ENCODE assay signal across 28 cellular contexts in genomic region chr2:7121851-7122250, GRCh38.
"Had no signal": no experiment of that assay in that cellular context is flagged by ENCODE, and none has a peak within 500 bp of the region (broad histone marks: within the 10 kb centered on the region; RNA-seq: fewer than 3 reads in every experiment).

No MANE protein-coding gene starts in this region.

- H3K4me2 ChIP-seq: neural progenitor cell had no signal

- H3K27me3 ChIP-seq: neural progenitor cell, ovary, right lobe of liver, sigmoid colon, stomach, thyroid gland, tibial nerve, upper lobe of right lung, uterus had no signal

- H3K4me3 ChIP-seq: neural progenitor cell, ovary, psoas muscle, right lobe of liver, sigmoid colon, stomach, thoracic aorta, thyroid gland, tibial nerve, upper lobe of right lung, uterus had no signal

- H3K4me1 Mint-ChIP-seq: natural killer cell; stimulated activated effector memory CD8-positive, alpha-beta T cell treated with anti-CD3 and anti-CD28 coated beads, Interleukin-12 subunit alpha, Interleukin-12 subunit beta, amount 100 ng/mL, for 72 hours; stimulated activated naive B cell treated with anti-CD40 and anti-IgM and Interleukin-4, amounts not matched to agents 10 μg/mL and 1 μg/mL and 100 μg/mL, for 72 hours had no signal

- H3K36me3 ChIP-seq: neural progenitor cell, ovary, right lobe of liver, sigmoid colon, stomach, thoracic aorta, thyroid gland, tibial nerve, upper lobe of right lung, uterus had no signal

- H2AFZ ChIP-seq: neural progenitor cell, parathyroid adenoma had no signal

- H3K27me3 Mint-ChIP-seq: progenitor cell of endocrine pancreas; stimulated activated naive CD8-positive, alpha-beta T cell treated with anti-CD3 and anti-CD28 coated beads, Interleukin-15, Interleukin-2, amounts not matched to agents 100 ng/mL and 50 ng/mL, for 24 hours had no signal

- DNase-seq: natural killer cell; occipital lobe; ovary; posterior cingulate gyrus; psoas muscle; right cardiac atrium; right lobe of liver; sigmoid colon; small intestine; stimulated activated CD4-positive, alpha-beta T cell treated with anti-CD3 and anti-CD28 coated beads, Interleukin-15, amount 100 ng/mL, for 24 hours; stimulated activated CD4-positive, alpha-beta T cell treated with anti-CD3 and anti-CD28 coated beads, Interleukin-2, amount 100 ng/mL, for 24 hours; stimulated activated CD4-positive, alpha-beta T cell treated with anti-CD3 and anti-CD28 coated beads, Interleukin-2, amount 100 ng/mL, for 48 hours; stimulated activated CD4-positive, alpha-beta T cell treated with anti-CD3 and anti-CD28 coated beads, Interleukin-4, amount 100 ng/mL, for 24 hours; stimulated activated naive B cell treated with anti-CD40 and anti-IgM and Interleukin-4, amounts not matched to agents 10 μg/mL and 1 μg/mL and 100 μg/mL, for 72 hours; stimulated activated naive CD4-positive, alpha-beta T cell treated with Interleukin-2 at 50 U/mL for 16 hours; stomach; thyroid gland; trophoblast cell; upper lobe of right lung; uterus had no signal

- H3K4me1 ChIP-seq: neural progenitor cell, parathyroid adenoma, psoas muscle, right lobe of liver, stomach, thyroid gland, upper lobe of right lung, uterus had no signal

- H3K4me3 Mint-ChIP-seq: natural killer cell; nephron; neural progenitor cell; stimulated activated effector memory CD8-positive, alpha-beta T cell treated with anti-CD3 and anti-CD28 coated beads, Interleukin-12 subunit alpha, Interleukin-12 subunit beta, amount 100 ng/mL, for 72 hours; stimulated activated naive B cell treated with anti-CD40 and anti-IgM and Interleukin-4, amounts not matched to agents 10 μg/mL and 1 μg/mL and 100 μg/mL, for 72 hours; stimulated activated naive CD8-positive, alpha-beta T cell treated with anti-CD3 and anti-CD28 coated beads, Interleukin-15, Interleukin-2, amounts not matched to agents 100 ng/mL and 50 ng/mL, for 24 hours had no signal

- H3K9ac ChIP-seq: neural progenitor cell, parathyroid adenoma had no signal

- H3K27ac ChIP-seq: neural progenitor cell, ovary, parathyroid adenoma, psoas muscle, right lobe of liver, sigmoid colon, stomach, thoracic aorta, thyroid gland, tibial nerve, upper lobe of right lung, uterus had no signal

- H3K9me3 Mint-ChIP-seq: natural killer cell; nephron; neural progenitor cell; stimulated activated effector memory CD8-positive, alpha-beta T cell treated with anti-CD3 and anti-CD28 coated beads, Interleukin-12 subunit alpha, Interleukin-12 subunit beta, amount 100 ng/mL, for 72 hours; stimulated activated naive CD8-positive, alpha-beta T cell treated with anti-CD3 and anti-CD28 coated beads, Interleukin-15, Interleukin-2, amounts not matched to agents 100 ng/mL and 50 ng/mL, for 24 hours had no signal

- H3K36me3 Mint-ChIP-seq: natural killer cell; neural progenitor cell; stimulated activated effector memory CD8-positive, alpha-beta T cell treated with anti-CD3 and anti-CD28 coated beads, Interleukin-12 subunit alpha, Interleukin-12 subunit beta, amount 100 ng/mL, for 72 hours; stimulated activated naive B cell treated with anti-CD40 and anti-IgM and Interleukin-4, amounts not matched to agents 10 μg/mL and 1 μg/mL and 100 μg/mL, for 72 hours had no signal

- H3K9me3 ChIP-seq: ovary, psoas muscle, right lobe of liver, sigmoid colon, stomach, thoracic aorta, thyroid gland, tibial nerve, upper lobe of right lung, uterus had no signal

- H3K27ac Mint-ChIP-seq: natural killer cell; nephron; neural progenitor cell; progenitor cell of endocrine pancreas; stimulated activated effector memory CD8-positive, alpha-beta T cell treated with anti-CD3 and anti-CD28 coated beads, Interleukin-12 subunit alpha, Interleukin-12 subunit beta, amount 100 ng/mL, for 72 hours; stimulated activated naive B cell treated with anti-CD40 and anti-IgM and Interleukin-4, amounts not matched to agents 10 μg/mL and 1 μg/mL and 100 μg/mL, for 72 hours; stimulated activated naive CD8-positive, alpha-beta T cell treated with anti-CD3 and anti-CD28 coated beads, Interleukin-15, Interleukin-2, amounts not matched to agents 100 ng/mL and 50 ng/mL, for 24 hours had no signal

- H3K79me2 ChIP-seq: parathyroid adenoma had no signal
